In the genomic region with DNA sequence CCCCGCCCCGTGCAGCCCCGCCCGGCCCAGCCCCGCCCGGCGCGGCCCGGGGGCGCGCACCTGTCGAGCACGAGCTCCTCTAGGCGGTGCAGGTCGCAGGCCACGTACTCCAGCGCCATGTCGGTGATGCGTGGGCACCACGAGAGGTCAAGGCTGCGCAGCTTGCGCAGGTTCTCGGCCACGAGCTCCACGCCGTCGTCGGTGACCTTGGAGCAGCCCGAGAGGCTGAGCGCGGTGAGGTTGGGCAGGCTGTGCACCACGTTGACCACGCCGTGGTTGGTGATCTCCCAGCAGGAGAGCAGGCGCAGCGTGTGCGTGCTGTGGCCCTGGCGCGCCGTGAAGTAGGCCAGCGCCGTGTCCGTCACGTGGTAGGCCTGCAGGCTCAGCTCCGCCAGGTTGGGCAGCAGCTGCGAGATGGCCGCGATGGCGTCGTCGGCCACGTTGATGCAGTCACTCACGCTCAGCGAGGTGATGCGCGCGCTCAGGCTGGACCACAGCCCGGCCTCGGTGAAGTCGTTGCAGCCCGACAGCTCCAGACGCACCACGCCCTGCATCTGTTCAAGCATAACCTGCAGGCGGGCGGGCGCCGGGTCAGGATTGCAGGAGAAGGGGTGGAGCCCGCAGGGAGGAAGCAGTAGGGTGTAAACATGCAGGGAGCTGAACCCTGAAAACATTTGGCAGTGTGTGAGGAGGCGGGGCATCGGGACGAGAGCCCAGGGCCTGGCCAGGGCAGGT, we compare ENCODE assay signal across 8 cellular contexts. TPM values are rescaled to one million over a fixed set of nuclear protein-coding genes. Genes with fewer than 3 reads are reported as not detected.
A peak's percentile ranks its signal among the peaks of the same experiment; 100 is the strongest.
DNase-seq lines count a peak whose midpoint lies in the region; ATAC-seq, FAIRE-seq and TF ChIP-seq lines count a peak whose summit lies in the region.

No MANE protein-coding gene starts in this region.

- H3K36me3 ChIP-seq in hepatocyte (replicated peaks; ENCODE audit: insufficient read depth, low read depth), result no peaks in the 10 kb centered on the region

- peak; percentile 78 for DNase-seq in GM12891 (ENCODE audit: insufficient read length, low spot score)
- DNase-seq in NCI-H2171 treated with DMSO at 0.1 percent for 48 hours (lab: John Stamatoyannopoulos, UW), result peak; percentile 97
- peak; percentile 70 for DNase-seq in activated CD8-positive, alpha-beta memory T cell treated with anti-CD3 and anti-CD28 coated beads, Interleukin-2, amount 50 U/mL, for 4 hours
- DNase-seq in hepatocyte (ENCODE audit: low spot score), result no peak
- peak; percentile 70 for DNase-seq in stimulated activated CD4-positive, alpha-beta T cell treated with anti-CD3 and anti-CD28 coated beads, Interleukin-4, amount 100 ng/mL, for 24 hours
- DNase-seq in islet precursor cell, result no peak

- H4K20me1 ChIP-seq in hepatocyte (ENCODE audit: insufficient read depth, poor library complexity, severe bottlenecking), result no peaks in the 10 kb centered on the region

- no peak overlapping the region for H3K27ac ChIP-seq in hepatocyte

- H3K27me3 ChIP-seq in hepatocyte, result peaks cover 72% of the 10 kb centered on the region

- H2AFZ ChIP-seq in hepatocyte, result no peak overlapping the region

- no peak overlapping the region for H3K4me3 ChIP-seq in hepatocyte

- 12% methylated on average over 60 of the region's 71 CpGs for WGBS in hepatocyte (ENCODE audit: low lambda C conversion rate, missing lambda C conversion rate)

- H3K79me2 ChIP-seq in hepatocyte, result no peaks in the 10 kb centered on the region

- ATAC-seq in GM21390 (IDR thresholded peaks at IDR 0.05; ENCODE audit: unreplicated experiment) (no peak), HG02938 (IDR thresholded peaks at IDR 0.05; ENCODE audit: unreplicated experiment) (no peak)

- H3K9me2 ChIP-seq in hepatocyte (replicated peaks; ENCODE audit: insufficient read depth), result no peaks in the 10 kb centered on the region

- peak overlapping the region; percentile 67 for H3K4me2 ChIP-seq in hepatocyte

- no peaks in the 10 kb centered on the region for H3K9me3 ChIP-seq in hepatocyte (ENCODE audit: low read depth)

- no peak for TF ChIP-seq CTCF in hepatocyte (IDR thresholded peaks at IDR 0.05; ENCODE audit: poor library complexity)

- peak; percentile 87 for FAIRE-seq in GM12891 (lab: Jason Lieb, UNC)

- no peak for TF ChIP-seq POLR2A in GM12891 (IDR thresholded peaks at IDR 0.05; ENCODE audit: low read depth, low read length)

- peaks cover 4% of the 10 kb centered on the region for H3K4me1 ChIP-seq in hepatocyte (ENCODE audit: insufficient read depth)

TF ChIP-seq in GM12891, 5 proteins besides CTCF, POLR2A, EP300 and RAD21:
- TF ChIP-seq POU2F2 (IDR thresholded peaks at IDR 0.05; ENCODE audit: low read depth, low read length) (no peak), PAX5 (IDR thresholded peaks at IDR 0.05; ENCODE audit: insufficient read depth, low read length, severe bottlenecking) (no peak), SPI1 (IDR thresholded peaks at IDR 0.05; ENCODE audit: low read depth, low read length) (no peak), POLR2AphosphoS5 (IDR thresholded peaks at IDR 0.05; ENCODE audit: low read depth, low read length) (no peak), TAF1 (IDR thresholded peaks at IDR 0.05; ENCODE audit: low read depth, low read length) (no peak)

RNA-seq across cellular contexts. Expression of a gene that starts 5.3 kb away (rescaled TPM):
- polyA plus RNA-seq in GM12891 (2012; ENCODE audit: low read depth, missing spikeins), result 9.7 TPM
- 6.7 and 15.1 TPM in 2 replicates for total RNA-seq in hepatocyte
- polyA plus RNA-seq in hepatocyte, result 22.2 and 24.0 TPM in 2 replicates

RNA-seq across cellular contexts. Expression of a gene that starts 10.1 kb away (rescaled TPM):
- 0.36 TPM for polyA plus RNA-seq in GM12891 (2012; ENCODE audit: low read depth, missing spikeins)
- 0.07 and 0.28 TPM in 2 replicates for total RNA-seq in hepatocyte
- polyA plus RNA-seq in hepatocyte, result 0.28 and 0.38 TPM in 2 replicates

RNA-seq across cellular contexts. Expression of a gene that starts 11.4 kb away (rescaled TPM):
- polyA plus RNA-seq in GM12891 (2012; ENCODE audit: low read depth, missing spikeins), result 20.6 TPM
- 44.3 and 47.8 TPM in 2 replicates for total RNA-seq in hepatocyte
- 83.4 and 84.3 TPM in 2 replicates for polyA plus RNA-seq in hepatocyte

RNA-seq across cellular contexts. Expression of a gene that starts 15.3 kb away (rescaled TPM):
- polyA plus RNA-seq in GM12891 (2012; ENCODE audit: low read depth, missing spikeins), result 45.0 TPM
- 116 TPM in 2 replicates for total RNA-seq in hepatocyte
- 231 and 249 TPM in 2 replicates for polyA plus RNA-seq in hepatocyte

RNA-seq across cellular contexts. Expression of a gene that starts 19.4 kb away (rescaled TPM):
- 0.98 TPM for polyA plus RNA-seq in GM12891 (2012; ENCODE audit: low read depth, missing spikeins)
- total RNA-seq in hepatocyte, result 8.3 and 22.7 TPM in 2 replicates
- 68.1 and 80.4 TPM in 2 replicates for polyA plus RNA-seq in hepatocyte

Comparison
In these comparisons a context has a peak if more than half of its experiments do, and no peak if none do; other contexts are left out.
1. DNase-seq: peak in GM12891 (single experiment), NCI-H2171 treated with DMSO at 0.1 percent for 48 hours (single experiment), activated CD8-positive, alpha-beta memory T cell treated with anti-CD3 and anti-CD28 coated beads, Interleukin-2, amount 50 U/mL, for 4 hours (single experiment) and stimulated activated CD4-positive, alpha-beta T cell treated with anti-CD3 and anti-CD28 coated beads, Interleukin-4, amount 100 ng/mL, for 24 hours (single experiment); none in hepatocyte (single experiment) and islet precursor cell (single experiment).